In the genomic region with DNA sequence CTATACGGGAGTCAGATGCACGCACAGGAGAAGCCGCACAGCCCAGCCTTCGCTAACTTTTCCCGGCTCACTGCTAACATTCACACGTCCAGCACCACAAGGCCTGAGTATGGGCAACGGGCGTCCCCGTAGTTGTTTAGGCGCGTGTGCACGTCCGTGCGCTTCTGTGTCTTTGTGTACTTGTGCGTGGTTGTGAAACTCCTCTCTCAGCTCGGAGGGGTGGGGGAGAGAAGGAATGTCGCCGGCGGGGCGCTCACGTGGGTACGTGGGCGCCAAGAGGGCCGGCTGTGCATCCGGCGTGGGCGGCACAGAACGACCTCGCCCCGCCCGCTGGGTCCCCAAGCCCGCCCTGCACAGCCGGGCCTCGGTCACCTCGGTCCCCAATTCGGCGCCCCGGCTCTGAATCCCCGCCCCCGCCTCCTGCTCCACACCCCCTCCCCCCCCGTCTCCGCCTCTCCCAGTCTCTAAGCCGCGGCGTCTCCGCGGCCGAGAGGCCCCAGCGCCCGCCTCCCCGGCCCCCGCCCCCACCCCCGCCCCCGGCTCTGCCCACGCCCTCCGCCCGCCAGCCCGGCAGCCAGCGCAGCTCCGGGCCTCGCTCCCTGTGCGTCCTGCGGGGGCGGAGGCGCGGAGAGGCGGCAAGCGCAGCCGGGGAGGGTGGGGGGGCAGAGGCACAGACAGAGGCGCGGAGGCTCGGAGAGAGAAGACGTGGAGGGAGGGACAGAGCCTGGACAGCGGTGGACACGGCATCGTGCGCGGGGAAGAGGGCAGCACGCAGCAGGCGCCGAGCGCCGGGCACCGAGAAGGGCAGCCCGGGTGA, we compare ENCODE assay signal across 8 cellular contexts. TPM values are rescaled to one million over a fixed set of nuclear protein-coding genes. Genes with fewer than 3 reads are reported as not detected.
DNase-seq lines count a peak whose midpoint lies in the region; ATAC-seq, FAIRE-seq and TF ChIP-seq lines count a peak whose summit lies in the region.

NAB2 (plus strand) TSS at position 673 of the 817 bp plus-strand sequence. CDS start 158 bp downstream, outside the sequence.

- H3K36me3 ChIP-seq in mucosa of descending colon (ENCODE audit: low read depth), result no peaks in the 10 kb centered on the region

- intact Hi-C loops in mucosa of descending colon (cut with DNase I, micrococcal nuclease), result no loop called here

- peak; percentile 57 for ATAC-seq in GM21515 (IDR thresholded peaks at IDR 0.05; ENCODE audit: unreplicated experiment)
- ATAC-seq in mucosa of descending colon, result peak; percentile 80

- DNase-seq in D721Med (ENCODE audit: insufficient read length, low spot score) (peak; percentile 73), HuH-7 (ENCODE audit: low spot score) (peak; percentile 91), OCI-M1 (lab: John Stamatoyannopoulos, UW) (peak; percentile 96), activated T-cell treated with anti-CD3 and anti-CD28 coated beads for 24 hours (ENCODE audit: low read depth) (peak; percentile 80), epithelial cell of esophagus (ENCODE audit: low read depth) (peak; percentile 95), mucosa of descending colon (peak; percentile 93 to 97 (median 93))
- peak; percentile 85 to 93 for DNase-seq in stimulated activated CD8-positive, alpha-beta memory T cell treated with anti-CD3 and anti-CD28 coated beads, Interleukin-2, amount 100 ng/mL, for 48 hours (ENCODE audit: low read depth in 2 of 2)

- H3K9me3 ChIP-seq in mucosa of descending colon, result no peaks in the 10 kb centered on the region

- TF ChIP-seq CTCF in D721Med (IDR thresholded peaks at IDR 0.05; ENCODE audit: insufficient read depth, missing control alignments) (no peak), epithelial cell of esophagus (IDR thresholded peaks at IDR 0.05; ENCODE audit: insufficient read depth, low read depth, low read length, missing control alignments) (no peak), mucosa of descending colon (IDR thresholded peaks at IDR 0.05) (no peak)

- H3K4me1 ChIP-seq in mucosa of descending colon (ENCODE audit: low read depth), result peaks cover 37% of the 10 kb centered on the region

- FAIRE-seq in D721Med (lab: Jason Lieb, UNC), result no peak

- H3K4me3 ChIP-seq in epithelial cell of esophagus (ENCODE audit: low read length) (peak within 1 kb of the TSS; percentile 83), mucosa of descending colon (peak within 1 kb of the TSS; percentile 40)

RNA-seq across cellular contexts. Expression of gene NAB2, which starts in this region (rescaled TPM):
- 10 to 100 TPM in 1 of 3 donors, 1 to 10 TPM in 2; 2.6 to 29.3 (median 3.9) TPM for total RNA-seq in mucosa of descending colon

Comparison
In these comparisons a context has a peak if more than half of its experiments do, and no peak if none do; other contexts are left out.
1. Peak in every context shown above with its lines: DNase-seq, ATAC-seq and H3K4me3 ChIP-seq.